8 cellular contexts compared by ENCODE assay signal in genomic region chr15:55587321-55588069, GRCh38. TPM values are rescaled to one million over a fixed set of nuclear protein-coding genes. Genes with fewer than 3 reads are reported as not detected.
DNase-seq lines count a peak whose midpoint lies in the region; ATAC-seq and TF ChIP-seq lines count a peak whose summit lies in the region.

No MANE protein-coding gene starts in this region.

- H3K36me3 Mint-ChIP-seq in naive thymus-derived CD4-positive, alpha-beta T cell, result peaks cover 0 to 5% (median 0%) of the 10 kb centered on the region in 5 donors

- H3K9me3 ChIP-seq in naive thymus-derived CD4-positive, alpha-beta T cell (ENCODE audit: control insufficient read depth in 2 of 3, low read length in 3 of 3), result no peaks in the 10 kb centered on the region

- DNase-seq in activated CD4-positive, alpha-beta T cell treated with anti-CD3 and anti-CD28 coated beads for 48 hours, result peak; percentile 21
- DNase-seq in fibroblast of gingiva (ENCODE audit: low read depth), result peak; percentile 46
- peak in 4 of 9 donors; percentile 3 to 24 (median 9) for DNase-seq in naive thymus-derived CD4-positive, alpha-beta T cell
- DNase-seq in GM20000 (ENCODE audit: low spot score), result no peak

- peak overlapping the region; percentile 16; the same call in 1 of the 2 replicates for H3K4me3 ChIP-seq in GM08714 (ENCODE audit: low read length)
- peak overlapping the region; percentile 35 for H3K4me3 ChIP-seq in naive thymus-derived CD4-positive, alpha-beta T cell (ENCODE audit: low read length)

- H3K4me1 Mint-ChIP-seq in naive thymus-derived CD4-positive, alpha-beta T cell, result peaks cover 0 to 5% (median 4%) of the 10 kb centered on the region in 7 donors

- no peaks in the 10 kb centered on the region for H3K4me1 ChIP-seq in naive thymus-derived CD4-positive, alpha-beta T cell (ENCODE audit: control insufficient read depth in 2 of 2, insufficient read depth in 2 of 2, low read length in 2 of 2)

- intact Hi-C loops in naive thymus-derived CD4-positive, alpha-beta T cell (cut with micrococcal nuclease), result no loop called here

- peak overlapping the region; percentile 53 for H3K27ac ChIP-seq in 22Rv1
- H3K27ac ChIP-seq in naive thymus-derived CD4-positive, alpha-beta T cell (ENCODE audit: low read depth, low read length), result no peak overlapping the region

- peaks cover 43 to 56% (median 44%) of the 10 kb centered on the region in 5 donors for H3K27me3 Mint-ChIP-seq in naive thymus-derived CD4-positive, alpha-beta T cell

- H3K9me3 Mint-ChIP-seq in naive thymus-derived CD4-positive, alpha-beta T cell, result peaks cover 0 to 7% (median 0%) of the 10 kb centered on the region in 11 donors

- ATAC-seq in HG03521 (IDR thresholded peaks at IDR 0.05; ENCODE audit: unreplicated experiment) (peak; percentile 29), HG02610 (IDR thresholded peaks at IDR 0.05; ENCODE audit: unreplicated experiment) (no peak)
- peak; percentile 12 for ATAC-seq in naive thymus-derived CD4-positive, alpha-beta T cell

- no peak overlapping the region for H3K27ac Mint-ChIP-seq in naive thymus-derived CD4-positive, alpha-beta T cell

- POLR2A ChIA-PET in naive thymus-derived CD4-positive, alpha-beta T cell (lab: Charles Lee), result no interaction called here

- peaks cover 9 to 19% of the 10 kb centered on the region in 2 donors for H3K27me3 ChIP-seq in naive thymus-derived CD4-positive, alpha-beta T cell (ENCODE audit: control insufficient read depth in 2 of 2, insufficient read depth in 2 of 2, low read length in 2 of 2)

- CTCF ChIA-PET in naive thymus-derived CD4-positive, alpha-beta T cell (lab: Charles Lee), result no interaction called here

- H3K4me3 Mint-ChIP-seq in naive thymus-derived CD4-positive, alpha-beta T cell, result peak overlapping the region in 5 of 10 donors; percentile 45 to 77 (median 61)

- H3K36me3 ChIP-seq in naive thymus-derived CD4-positive, alpha-beta T cell (ENCODE audit: control insufficient read depth in 2 of 3, insufficient read depth in 3 of 3, low read length in 3 of 3), result no peaks in the 10 kb centered on the region

- TF ChIP-seq CTCF in 22Rv1 (IDR thresholded peaks at IDR 0.05) (no peak), GM20000 (IDR thresholded peaks at IDR 0.05; ENCODE audit: extremely low read depth, missing control alignments) (no peak)

RNA-seq across cellular contexts. Expression of gene PYGO1, which starts 0.7 kb away (rescaled TPM):
- not detected for total RNA-seq in naive thymus-derived CD4-positive, alpha-beta T cell
- polyA plus RNA-seq in naive thymus-derived CD4-positive, alpha-beta T cell, result not detected
